ENCODE assay signal across 13 cellular contexts in the genomic region with DNA sequence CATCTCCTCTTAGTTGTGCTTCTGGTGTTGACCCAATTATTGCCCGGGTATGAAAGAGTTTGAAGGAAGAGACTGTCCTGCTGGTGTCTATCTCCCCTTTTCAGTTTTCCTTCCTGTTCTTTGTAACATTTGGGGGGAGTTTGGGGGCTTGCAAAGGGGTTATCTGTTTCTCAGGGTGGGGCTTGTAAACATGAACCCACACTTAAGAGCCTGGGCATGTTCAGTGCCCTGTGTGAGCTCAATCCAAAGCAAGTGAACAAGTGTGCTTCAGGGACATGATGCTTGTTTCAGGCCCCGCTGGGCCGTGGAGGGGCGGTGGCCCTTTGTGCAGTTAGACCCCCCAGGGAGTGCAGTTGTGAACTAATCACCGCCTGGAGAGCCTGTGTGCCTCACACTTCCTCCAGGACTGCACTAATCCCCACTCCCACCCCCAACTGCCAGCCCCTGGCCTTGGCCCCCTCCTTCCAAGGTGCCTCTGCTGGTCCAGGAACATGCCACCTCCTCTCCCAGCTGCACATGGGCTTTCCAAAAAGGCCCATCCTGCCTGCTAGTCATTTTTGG. TPM values are rescaled to one million over a fixed set of nuclear protein-coding genes. Genes with fewer than 3 reads are reported as not detected.
DNase-seq lines count a peak whose midpoint lies in the region; ATAC-seq and TF ChIP-seq lines count a peak whose summit lies in the region.
"Had no signal": no experiment of that assay in that cellular context is flagged by ENCODE, and none has a peak within 500 bp of the region (broad histone marks: within the 10 kb centered on the region; RNA-seq: fewer than 3 reads in every experiment).

No MANE protein-coding gene starts in this region.

- H3K27me3 ChIP-seq in right atrium auricular region (no peaks in the 10 kb centered on the region), brain microvascular endothelial cell (replicated peaks) (no peaks in the 10 kb centered on the region), mucosa of rectum (ENCODE audit: control insufficient read depth in 2 of 2, insufficient read depth in 2 of 2, low read length in 2 of 2) (no peaks in the 10 kb centered on the region), vagina (no peaks in the 10 kb centered on the region), BE2C (no peaks in the 10 kb centered on the region)
- H3K27me3 ChIP-seq: ovary had no signal

- in situ Hi-C loops in brain microvascular endothelial cell (cut with HindIII; ENCODE audit: low pct_ligation_motif_present, low sequenced_read_pairs), result no loop called here

- no peak overlapping the region for H3K9ac ChIP-seq in mucosa of rectum (ENCODE audit: low read depth in 1 of 2, low read length in 2 of 2)

- intact Hi-C loops in left cardiac atrium (cut with DNase I), result no loop called here
- intact Hi-C loops in vagina (cut with DNase I), result no loop called here

- no peak for TF ChIP-seq POLR2A in vagina (IDR thresholded peaks at IDR 0.05)

- DNase-seq in right atrium auricular region (ENCODE audit: low spot score), result no peak
- no peak for DNase-seq in left cardiac atrium
- DNase-seq in brain microvascular endothelial cell, result no peak
- no peak for DNase-seq in vagina (ENCODE audit: extremely low spot score in 2 of 2)
- no peak for DNase-seq in NCI-H187 treated with DMSO at 0.1 percent for 48 hours (lab: John Stamatoyannopoulos, UW)
- no peak for DNase-seq in BE2C
- no peak for DNase-seq in NCI-H226
- DNase-seq: CD4-positive, alpha-beta T cell; hypothalamus; Kasumi-1; NK-92 treated with Interleukin-12 subunit alpha and Interleukin-12 subunit beta, amount 100 ng/mL, for 24 hours had no signal

- no peaks in the 10 kb centered on the region for H3K36me3 ChIP-seq in right atrium auricular region
- no peaks in the 10 kb centered on the region for H3K36me3 ChIP-seq in brain microvascular endothelial cell (replicated peaks)
- H3K36me3 ChIP-seq in mucosa of rectum (ENCODE audit: control insufficient read depth in 2 of 2, insufficient read depth in 2 of 2, low read length in 2 of 2), result peaks cover 0 to 2% of the 10 kb centered on the region in 2 donors
- H3K36me3 ChIP-seq in vagina, result no peaks in the 10 kb centered on the region
- no peaks in the 10 kb centered on the region for H3K36me3 ChIP-seq in BE2C
- H3K36me3 ChIP-seq: ovary had no signal

- H3K27ac ChIP-seq in right atrium auricular region (peak overlapping the region; percentile 38 to 46), brain microvascular endothelial cell (peak overlapping the region; percentile 48), mucosa of rectum (ENCODE audit: low read depth in 2 of 2, low read length in 2 of 2) (peak overlapping the region; percentile 56 to 71), vagina (peak overlapping the region; percentile 27)
- H3K27ac ChIP-seq: ovary had no signal

- H3K4me3 ChIP-seq in right atrium auricular region (no peak overlapping the region), brain microvascular endothelial cell (ENCODE audit: low read depth, low read length) (no peak overlapping the region), mucosa of rectum (ENCODE audit: low read length in 2 of 2) (no peak overlapping the region), vagina (no peak overlapping the region), BE2C (ENCODE audit: low read depth, low read length) (no peak overlapping the region)
- H3K4me3 ChIP-seq: ovary had no signal

- ATAC-seq in left cardiac atrium, result no peak

- no peak for TF ChIP-seq CTCF in right atrium auricular region (IDR thresholded peaks at IDR 0.05)
- TF ChIP-seq CTCF in brain microvascular endothelial cell (IDR thresholded peaks at IDR 0.05; ENCODE audit: low read depth, low read length, missing control alignments), result no peak
- TF ChIP-seq CTCF in vagina (IDR thresholded peaks at IDR 0.05), result no peak
- TF ChIP-seq CTCF in BE2C (IDR thresholded peaks at IDR 0.05; ENCODE audit: low read depth, low read length), result no peak

- H3K4me1 ChIP-seq in right atrium auricular region, result peaks cover 0 to 75% of the 10 kb centered on the region in 2 donors
- H3K4me1 ChIP-seq in mucosa of rectum (ENCODE audit: control insufficient read depth in 2 of 2, insufficient read depth in 2 of 2, low read length in 2 of 2), result peaks cover 66 to 80% of the 10 kb centered on the region in 2 donors
- peaks cover 85% of the 10 kb centered on the region for H3K4me1 ChIP-seq in vagina
- H3K4me1 ChIP-seq in BE2C, result no peaks in the 10 kb centered on the region; the same call in 1 of the 2 replicates

- H3K9me3 ChIP-seq in right atrium auricular region (no peaks in the 10 kb centered on the region), mucosa of rectum (ENCODE audit: control insufficient read depth in 2 of 2, low read length in 2 of 2) (no peaks in the 10 kb centered on the region), vagina (no peaks in the 10 kb centered on the region), BE2C (no peaks in the 10 kb centered on the region)
- H3K9me3 ChIP-seq: ovary had no signal

RNA-seq across cellular contexts. Expression of gene RREB1, which starts 58.1 kb away (rescaled TPM):
- 10 to 100 TPM; 25.5 to 30.3 TPM for total RNA-seq in right atrium auricular region
- 10 to 100 TPM; 34.2 to 37.6 TPM for total RNA-seq in left cardiac atrium
- total RNA-seq in vagina, result 57.2 TPM
- 5.1 TPM for polyA plus RNA-seq in BE2C (2012; ENCODE audit: insufficient read depth, insufficient read length, low read depth)
